Comparison of ENCODE assay signal across 8 cellular contexts in genomic region chr6:152982768-152983636, GRCh38. TPM values are rescaled to one million over a fixed set of nuclear protein-coding genes. Genes with fewer than 3 reads are reported as not detected.
DNase-seq lines count a peak whose midpoint lies in the region; ATAC-seq and TF ChIP-seq lines count a peak whose summit lies in the region.

TSS of gene FBXO5 (minus strand) at chr6:152983041. CDS start at chr6:152982959, 82 bp downstream.

- H3K9ac ChIP-seq in adipocyte (ENCODE audit: low read length), result peak within 1 kb of the TSS; percentile 99
- no peak within 1 kb of the TSS for H3K9ac ChIP-seq in parathyroid adenoma

- peak within 1 kb of the TSS; percentile 88 for H3K27ac ChIP-seq in cardiac muscle cell
- H3K27ac ChIP-seq in parathyroid adenoma, result peak within 1 kb of the TSS; percentile 87
- peak within 1 kb of the TSS; percentile 93 to 97 (median 95) for H3K27ac ChIP-seq in transverse colon

- H3K27me3 ChIP-seq in adipocyte (replicated peaks; ENCODE audit: control insufficient read depth, insufficient read depth, low read length) (no peaks in the 10 kb centered on the region), cardiac muscle cell (no peaks in the 10 kb centered on the region), parathyroid adenoma (ENCODE audit: control insufficient read depth, insufficient read depth, low read length) (no peaks in the 10 kb centered on the region), transverse colon (no peaks in the 10 kb centered on the region)

- H3K36me3 ChIP-seq in adipocyte (ENCODE audit: control insufficient read depth, insufficient read depth, low read length, severe bottlenecking) (peaks cover 4% of the 10 kb centered on the region), cardiac muscle cell (no peaks in the 10 kb centered on the region), parathyroid adenoma (ENCODE audit: control insufficient read depth, insufficient read depth, low read length) (no peaks in the 10 kb centered on the region), transverse colon (no peaks in the 10 kb centered on the region)

- H3K4me3 ChIP-seq in GM12875 (ENCODE audit: low read depth, low read length) (peak within 1 kb of the TSS; percentile 78), adipocyte (ENCODE audit: low read length) (peak within 1 kb of the TSS; percentile 99), cardiac muscle cell (peak within 1 kb of the TSS; percentile 88), parathyroid adenoma (ENCODE audit: low read depth, low read length) (peak within 1 kb of the TSS; percentile 91), transverse colon (peak within 1 kb of the TSS; percentile 62 to 88 (median 73))

- TF ChIP-seq EP300 in transverse colon (IDR thresholded peaks at IDR 0.05; ENCODE audit: low read depth), result no peak

- in situ Hi-C loops in transverse colon (cut with MboI; ENCODE audit: low pct_ligation_motif_present in 1 of 4, low pct_unique_long_range_greater_than_20kb in 1 of 4, low sequenced_read_pairs in 3 of 4), result no loop called here

- 0% methylated on average over 45 of the region's 82 CpGs; no CpG with 5 or more reads in 1 of the 2 donors for WGBS in transverse colon (ENCODE audit: low coverage in 1 of 2), 2 donors

- TF ChIP-seq CTCF in GM12875 (IDR thresholded peaks at IDR 0.05; ENCODE audit: borderline replicate concordance, insufficient read depth, low read depth, low read length) (no peak), cardiac muscle cell (IDR thresholded peaks at IDR 0.05; ENCODE audit: low read depth, low read length) (no peak), parathyroid adenoma (IDR thresholded peaks at IDR 0.05) (no peak), transverse colon (IDR thresholded peaks at IDR 0.05) (no peak)

- peak within 1 kb of the TSS; percentile 87 for H2AFZ ChIP-seq in parathyroid adenoma

- intact Hi-C loops in transverse colon (cut with DNase I; ENCODE audit: low total_unique reads), result no loop called here

- H3K79me2 ChIP-seq in parathyroid adenoma, result peaks cover 18% of the 10 kb centered on the region

- ATAC-seq in HG02798 (IDR thresholded peaks at IDR 0.05; ENCODE audit: poor library complexity, unreplicated experiment), result peak; percentile 87

- H3K4me1 ChIP-seq in adipocyte (ENCODE audit: control insufficient read depth, insufficient read depth, low read length) (peaks cover 6% of the 10 kb centered on the region), cardiac muscle cell (ENCODE audit: low read depth) (peaks cover 17% of the 10 kb centered on the region), parathyroid adenoma (peaks cover 13% of the 10 kb centered on the region), transverse colon (peaks cover 14 to 40% (median 20%) of the 10 kb centered on the region in 4 donors)

- DNase-seq in NCI-H1436 (lab: John Stamatoyannopoulos, UW) (peak; percentile 96), T follicular helper cell (ENCODE audit: low read depth) (peak; percentile 93), adipocyte (ENCODE audit: low read depth) (peak; percentile 99), cardiac muscle cell (ENCODE audit: low read depth in 1 of 2, low spot score in 1 of 2) (peak; percentile 98 to 99), transverse colon (peak; percentile 98)

- H3K9me3 ChIP-seq in adipocyte (ENCODE audit: control insufficient read depth, low read length), result no peaks in the 10 kb centered on the region
- H3K9me3 ChIP-seq in cardiac muscle cell (ENCODE audit: low read depth), result no peaks in the 10 kb centered on the region
- H3K9me3 ChIP-seq in parathyroid adenoma (ENCODE audit: control insufficient read depth, low read length), result no peaks in the 10 kb centered on the region
- H3K9me3 ChIP-seq in transverse colon, result no peaks in the 10 kb centered on the region

- TF ChIP-seq POLR2A in transverse colon (IDR thresholded peaks at IDR 0.05), result peak; percentile 53

- H3K4me2 ChIP-seq in parathyroid adenoma (ENCODE audit: low read length), result peak within 1 kb of the TSS; percentile 97

RNA-seq across cellular contexts. Expression of gene FBXO5, which starts in this region (rescaled TPM):
- total RNA-seq in cardiac muscle cell, result 9.9 and 16.6 TPM in 2 replicates
- 9.6 and 30.1 TPM in 2 replicates for polyA plus RNA-seq in cardiac muscle cell
- total RNA-seq in transverse colon, result 1 to 10 TPM; 1.5 to 3.2 (median 2.5) TPM

Comparison
In these comparisons a context has a peak if more than half of its experiments do, and no peak if none do; other contexts are left out.
1. Peak in every context shown above with its lines: DNase-seq, ATAC-seq, H3K4me3 ChIP-seq and H3K27ac ChIP-seq.